Comparison of ENCODE assay signal across 1 cellular context in genomic region chr3:24583004-24583403, GRCh38.
TF ChIP-seq lines count a peak whose summit lies in the region.

No MANE protein-coding gene starts in this region.

TF ChIP-seq in WTC11, 78 proteins besides CTCF, POLR2A, EP300 and RAD21 (continued from another document):
- TF ChIP-seq PRDM15 (CRISPR knock-in tag; IDR thresholded peaks at IDR 0.05) (no peak), USF1 (CRISPR knock-in tag; IDR thresholded peaks at IDR 0.05) (no peak), TEAD1 (CRISPR knock-in tag; IDR thresholded peaks at IDR 0.05) (no peak)
